Comparison of ENCODE assay signal across 10 cellular contexts in the genomic region with DNA sequence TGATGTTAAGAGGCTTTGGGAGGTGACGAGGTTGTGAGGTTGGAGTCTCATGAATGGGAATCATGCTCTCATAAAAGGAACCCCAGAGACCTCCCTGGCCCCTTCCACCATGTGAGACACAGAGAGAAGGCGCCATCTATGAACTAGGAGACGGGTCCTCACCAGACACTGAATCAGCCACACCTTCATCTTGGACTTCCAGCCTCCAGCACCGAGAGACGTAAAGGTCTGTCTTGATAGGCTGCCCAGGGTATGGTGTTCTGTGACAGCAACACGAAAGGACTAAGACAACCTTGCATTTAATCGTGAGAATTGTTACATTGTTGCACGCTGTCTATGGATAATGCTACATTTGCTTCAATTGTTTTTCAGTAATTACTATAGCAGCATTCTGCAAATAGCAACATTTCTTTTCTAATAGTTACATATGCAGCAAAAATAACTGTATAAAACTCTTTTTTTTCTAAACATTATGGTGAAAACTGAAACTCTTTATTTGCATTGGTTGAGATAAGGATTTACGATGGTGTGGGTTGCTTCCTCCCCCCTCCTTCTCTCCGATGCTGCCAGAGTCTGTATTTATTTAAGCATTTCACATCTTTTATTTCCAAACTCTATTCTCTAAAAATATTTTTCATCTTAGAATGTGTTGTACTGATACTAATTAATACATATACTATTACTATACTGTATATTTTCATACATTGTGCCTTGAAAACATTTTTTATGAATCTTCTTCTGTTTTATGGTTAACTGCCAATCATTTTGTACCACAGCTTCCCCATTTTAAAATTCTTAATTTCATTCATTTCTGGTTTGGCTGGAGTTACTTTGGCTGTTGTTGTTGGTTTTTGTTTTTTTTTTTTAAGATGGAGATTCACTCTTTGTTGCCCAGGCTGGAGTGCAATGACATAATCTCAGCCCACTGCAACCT. TPM values are rescaled to one million over a fixed set of nuclear protein-coding genes. Genes with fewer than 3 reads are reported as not detected.
DNase-seq lines count a peak whose midpoint lies in the region; ATAC-seq and TF ChIP-seq lines count a peak whose summit lies in the region.
"Had no signal": no experiment of that assay in that cellular context is flagged by ENCODE, and none has a peak within 500 bp of the region (broad histone marks: within the 10 kb centered on the region; RNA-seq: fewer than 3 reads in every experiment).

No MANE protein-coding gene starts in this region.

- TF ChIP-seq CTCF in GM13977 (IDR thresholded peaks at IDR 0.05; ENCODE audit: extremely low read depth, insufficient read depth, missing control alignments) (no peak), dorsolateral prefrontal cortex (IDR thresholded peaks at IDR 0.05 in 54 of 56, conservative IDR thresholded peaks at IDR 0.05 in 2 of 56; ENCODE audit: low read depth in 1 of 56, partially characterized antibody in 56 of 56) (no peak)

- no peak overlapping the region for H3K27ac ChIP-seq in dorsolateral prefrontal cortex

- in situ Hi-C loops in GM13977 (cut with MboI; ENCODE audit: low pct_unique_long_range_greater_than_20kb, low sequenced_read_pairs, unreplicated experiment) = no loop called here

- intact Hi-C loops in dorsolateral prefrontal cortex (cut with DNase I) = no loop called here

- peaks cover 0 to 28% (median 0%) of the 10 kb centered on the region in 45 donors for H3K27me3 ChIP-seq in dorsolateral prefrontal cortex

- ATAC-seq in HG02610 (IDR thresholded peaks at IDR 0.05; ENCODE audit: unreplicated experiment) (peak; percentile 44), left lobe of liver (no peak), HG03108 (IDR thresholded peaks at IDR 0.05; ENCODE audit: unreplicated experiment) (no peak), HG02588 (IDR thresholded peaks at IDR 0.05; ENCODE audit: unreplicated experiment) (no peak)

- DNase-seq in GM13977 (ENCODE audit: low spot score) (peak; percentile 53), NOMO-1 (lab: John Stamatoyannopoulos, UW; ENCODE audit: unreplicated experiment in 2 of 2) (peak; percentile 75 to 84), left lobe of liver (ENCODE audit: low spot score) (peak; percentile 24), dorsolateral prefrontal cortex (no peak), hepatic stellate cell (ENCODE audit: low spot score) (no peak)
- DNase-seq: erythroblast, NCI-H2227 treated with DMSO at 0.1 percent for 48 hours had no signal

- H3K4me3 ChIP-seq in dorsolateral prefrontal cortex = no peak overlapping the region

RNA-seq across cellular contexts. Expression of a gene that starts 26.4 kb away (rescaled TPM):
- total RNA-seq in left lobe of liver (35.6 TPM), dorsolateral prefrontal cortex (10 to 100 TPM; 16.7 to 45.7 (median 25.2) TPM)

RNA-seq across cellular contexts. Expression of a gene that starts 28.0 kb away (rescaled TPM):
- total RNA-seq in left lobe of liver (0.48 TPM), dorsolateral prefrontal cortex (1 to 10 TPM in 1 of 120 experiments, under 1 TPM in 80, not detected in 39; 0.10 to 1.3 (median 0.23) TPM)

RNA-seq across cellular contexts. Expression of a gene that starts 49.8 kb away (rescaled TPM):
- total RNA-seq in left lobe of liver (not detected), dorsolateral prefrontal cortex (1 to 10 TPM in 26 of 120 experiments, under 1 TPM in 27, not detected in 67; 0.40 to 2.1 (median 0.99) TPM)

Comparison
In these comparisons a context has a peak if more than half of its experiments do, and no peak if none do; other contexts are left out.
1. DNase-seq: peak in GM13977 (single experiment), NOMO-1 (2 of 2) and left lobe of liver (single experiment); none in dorsolateral prefrontal cortex (0 of 10) and hepatic stellate cell (single experiment).